Comparison of ENCODE assay signal across 17 cellular contexts in the genomic region with DNA sequence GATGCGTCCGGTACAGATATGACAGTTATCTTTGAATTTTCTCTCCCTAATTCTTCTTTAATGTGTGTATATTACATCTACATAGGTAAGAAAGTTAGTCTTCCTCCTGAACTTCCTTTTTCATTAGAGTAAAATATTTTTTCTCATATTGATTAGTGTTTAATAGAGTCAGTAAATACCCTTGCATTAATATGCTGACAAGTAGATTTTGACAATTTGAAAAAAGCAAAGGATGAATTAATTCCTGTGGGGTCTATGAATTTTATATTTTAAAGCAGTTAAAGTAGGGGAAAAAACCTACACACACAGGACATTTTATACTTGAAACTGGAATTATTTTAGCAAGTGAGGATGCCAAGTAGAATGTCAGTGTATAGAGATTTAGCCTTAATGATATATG. TPM values are rescaled to one million over a fixed set of nuclear protein-coding genes. Genes with fewer than 3 reads are reported as not detected.
DNase-seq lines count a peak whose midpoint lies in the region; ATAC-seq and TF ChIP-seq lines count a peak whose summit lies in the region.
"Had no signal": no experiment of that assay in that cellular context is flagged by ENCODE, and none has a peak within 500 bp of the region (broad histone marks: within the 10 kb centered on the region; RNA-seq: fewer than 3 reads in every experiment).

No MANE protein-coding gene starts in this region.

- H3K27ac ChIP-seq in CD4-positive, alpha-beta T cell (ENCODE audit: low read depth, low read length) = no peak overlapping the region
- H3K27ac ChIP-seq in PC-9 = peak overlapping the region; percentile 19; the same call in 1 of the 2 replicates
- H3K27ac ChIP-seq: C4-2B, esophagus squamous epithelium had no signal

- TF ChIP-seq CTCF in CD4-positive, alpha-beta T cell (IDR thresholded peaks at IDR 0.05) = no peak
- no peak for TF ChIP-seq CTCF in PC-9 (conservative IDR thresholded peaks at IDR 0.05)

- peaks cover 7% of the 10 kb centered on the region for H3K4me1 ChIP-seq in PC-9 (replicated peaks; ENCODE audit: insufficient read depth)
- H3K4me1 ChIP-seq: HAP-1 had no signal

- H3K27me3 ChIP-seq in CD4-positive, alpha-beta T cell (ENCODE audit: control insufficient read depth, insufficient read depth, low read length) = no peaks in the 10 kb centered on the region
- H3K27me3 ChIP-seq in PC-9 (ENCODE audit: insufficient read depth, low read depth) = no peaks in the 10 kb centered on the region
- H3K27me3 ChIP-seq: esophagus squamous epithelium, upper lobe of left lung had no signal

- no peaks in the 10 kb centered on the region for H3K9me3 ChIP-seq in CD4-positive, alpha-beta T cell (ENCODE audit: control insufficient read depth, low read length)
- H3K9me3 ChIP-seq in PC-9 (ENCODE audit: insufficient read depth, low read depth) = no peaks in the 10 kb centered on the region
- H3K9me3 ChIP-seq: esophagus squamous epithelium, HAP-1, left ventricle myocardium inferior, upper lobe of left lung had no signal

- no peaks in the 10 kb centered on the region for H3F3A ChIP-seq in PC-9 (ENCODE audit: insufficient read depth, low read depth)

- H3K79me2 ChIP-seq in PC-9 (ENCODE audit: low read depth) = peaks cover 22% of the 10 kb centered on the region

- intact Hi-C loops in CD4-positive, alpha-beta T cell (cut with DNase I, micrococcal nuclease) = loop anchor here (1.0 to 10.0 kb wide), 4 partner anchors 8 to 1566 kb away; partner anchors contain the start of genes ENKUR (in 1 of the 2), MSRB2 (in 1 of the 2) and THNSL1 (in 1 of the 2)
- intact Hi-C loops in PC-9 (cut with micrococcal nuclease; ENCODE audit: unreplicated experiment) = no loop called here

- H3K4me3 Mint-ChIP-seq in T-helper 2 cell treated with Interferon-gamma antibody and Interleukin-4, amounts not matched to agents 5 μg/mL and 100 μg/mL, for 36 hours = no peak overlapping the region
- no peak overlapping the region for H3K4me3 Mint-ChIP-seq in CD4-positive, alpha-beta T cell
- H3K4me3 Mint-ChIP-seq in naive B cell = peak overlapping the region in 7 of 8 donors; percentile 16 to 88 (median 73)

- POLR2A ChIA-PET in CD4-positive, alpha-beta T cell (lab: Charles Lee) = interaction anchor here (1.6 kb wide), 1 partner anchor 9 kb away, joined by 11 read pairs; the partner anchor contains the start of gene OTUD1
- POLR2A ChIA-PET in PC-9 (lab: Charles Lee; ENCODE audit: unreplicated experiment) = no interaction called here

- no peak overlapping the region for H3K4me3 ChIP-seq in PC-9
- H3K4me3 ChIP-seq: esophagus squamous epithelium, HAP-1, left ventricle myocardium inferior, upper lobe of left lung had no signal

- no peak for ATAC-seq in CD4-positive, alpha-beta T cell (ENCODE audit: poor library complexity)
- no peak for ATAC-seq in naive B cell (ENCODE audit: low read depth in 2 of 2)
- no peak for ATAC-seq in GM18858 (IDR thresholded peaks at IDR 0.05; ENCODE audit: unreplicated experiment)

- peaks cover 23% of the 10 kb centered on the region for H3K36me3 Mint-ChIP-seq in T-helper 2 cell treated with Interferon-gamma antibody and Interleukin-4, amounts not matched to agents 5 μg/mL and 100 μg/mL, for 36 hours (ENCODE audit: low read depth)
- H3K36me3 Mint-ChIP-seq in CD4-positive, alpha-beta T cell (ENCODE audit: low read depth) = peaks cover 33% of the 10 kb centered on the region
- peaks cover 0 to 7% of the 10 kb centered on the region in 2 donors for H3K36me3 Mint-ChIP-seq in naive B cell

- no peak for DNase-seq in T-helper 2 cell treated with Interferon-gamma antibody and Interleukin-4, amounts not matched to agents 5 μg/mL and 100 μg/mL, for 36 hours (ENCODE audit: low spot score)
- DNase-seq in T-helper 2 cell (no peak), PC-9 (no peak), naive B cell (no peak), activated gamma-delta T cell treated with Interleukin-2 at 50 U/mL for 16 hours (no peak), NCI-H2081 (lab: John Stamatoyannopoulos, UW) (no peak)
- no peak for DNase-seq in CD4-positive, alpha-beta T cell
- DNase-seq: 8988T, DMS79 treated with DMSO at 0.1 percent for 48 hours, esophagus squamous epithelium, Karpas-422, left ventricle myocardium inferior, upper lobe of left lung had no signal

- H3K4me2 ChIP-seq in PC-9 = no peak overlapping the region

- H3K27me3 Mint-ChIP-seq in T-helper 2 cell treated with Interferon-gamma antibody and Interleukin-4, amounts not matched to agents 5 μg/mL and 100 μg/mL, for 36 hours (ENCODE audit: low read depth) = no peaks in the 10 kb centered on the region
- H3K27me3 Mint-ChIP-seq in CD4-positive, alpha-beta T cell = no peaks in the 10 kb centered on the region
- H3K27me3 Mint-ChIP-seq in naive B cell = no peaks in the 10 kb centered on the region
- H3K27me3 Mint-ChIP-seq: progenitor cell of endocrine pancreas had no signal

- H3K36me3 ChIP-seq in PC-9 (ENCODE audit: low read depth) = 0 out of 2 replicates have a peak, but pooled peaks cover 3% of the 10 kb centered on the region
- H3K36me3 ChIP-seq: HAP-1 had no signal

- H3K9me2 ChIP-seq in PC-9 (ENCODE audit: insufficient read depth) = no peaks in the 10 kb centered on the region

- H4K20me1 ChIP-seq in PC-9 (ENCODE audit: insufficient read depth) = no peaks in the 10 kb centered on the region

- H3K9me3 Mint-ChIP-seq in T-helper 2 cell treated with Interferon-gamma antibody and Interleukin-4, amounts not matched to agents 5 μg/mL and 100 μg/mL, for 36 hours = no peaks in the 10 kb centered on the region
- H3K9me3 Mint-ChIP-seq in CD4-positive, alpha-beta T cell = no peaks in the 10 kb centered on the region
- peaks cover 0 to 2% (median 0%) of the 10 kb centered on the region in 7 donors for H3K9me3 Mint-ChIP-seq in naive B cell

- no peak overlapping the region for H2AFZ ChIP-seq in PC-9

- H3K4me1 Mint-ChIP-seq in T-helper 2 cell treated with Interferon-gamma antibody and Interleukin-4, amounts not matched to agents 5 μg/mL and 100 μg/mL, for 36 hours (ENCODE audit: low read depth) = peaks cover 31% of the 10 kb centered on the region
- peaks cover 34% of the 10 kb centered on the region for H3K4me1 Mint-ChIP-seq in CD4-positive, alpha-beta T cell (ENCODE audit: low read depth)
- peaks cover 48 to 84% (median 58%) of the 10 kb centered on the region in 3 donors for H3K4me1 Mint-ChIP-seq in naive B cell

- CTCF ChIA-PET in CD4-positive, alpha-beta T cell (lab: Charles Lee) = no interaction called here
- CTCF ChIA-PET in PC-9 (lab: Charles Lee) = no interaction called here

- H3K27ac Mint-ChIP-seq in T-helper 2 cell treated with Interferon-gamma antibody and Interleukin-4, amounts not matched to agents 5 μg/mL and 100 μg/mL, for 36 hours = peak overlapping the region; percentile 75
- peak overlapping the region; percentile 79 for H3K27ac Mint-ChIP-seq in CD4-positive, alpha-beta T cell
- peak overlapping the region; percentile 98 to 100 (median 99) for H3K27ac Mint-ChIP-seq in naive B cell
- H3K27ac Mint-ChIP-seq: progenitor cell of endocrine pancreas had no signal

- BruUV-seq in PC-9 (replicated peaks; lab: Mats Ljungman, UMichigan) = no TSS peak

RNA-seq across cellular contexts. Expression of gene OTUD1, which starts 9.4 kb away (rescaled TPM):
- total RNA-seq in CD4-positive, alpha-beta T cell = 10 to 100 TPM; 94.5 to 94.8 TPM
- 16.9 and 21.4 TPM in 2 replicates for total RNA-seq in PC-9 (2021)
- 10 to 100 TPM; 31.7 to 82.8 (median 59.0) TPM for polyA plus RNA-seq in naive B cell (ENCODE audit: low read depth in 6 of 6)

Comparison
In these comparisons a context has a peak if more than half of its experiments do, and no peak if none do; other contexts are left out.
1. H3K4me3 Mint-ChIP-seq: peak in naive B cell (7 of 8); none in T-helper 2 cell treated with Interferon-gamma antibody and Interleukin-4, amounts not matched to agents 5 μg/mL and 100 μg/mL, for 36 hours (single experiment) and CD4-positive, alpha-beta T cell (single experiment).
2. Peak in every context shown above with its lines, with median percentiles within 50 percentile points of each other: H3K27ac Mint-ChIP-seq.